Comparison of ENCODE assay signal across 12 cellular contexts in genomic region chr22:40510965-40511364, GRCh38.
DNase-seq lines count a peak whose midpoint lies in the region; ATAC-seq and TF ChIP-seq lines count a peak whose summit lies in the region.
"Had no signal": no experiment of that assay in that cellular context is flagged by ENCODE, and none has a peak within 500 bp of the region (broad histone marks: within the 10 kb centered on the region; RNA-seq: fewer than 3 reads in every experiment).

No MANE protein-coding gene starts in this region.

- H3K4me1 ChIP-seq in adrenal gland (replicated peaks in 1 of 2) (peaks cover 23 to 59% of the 10 kb centered on the region in 2 donors), left lung (peaks cover 36 to 54% of the 10 kb centered on the region in 2 donors), skeletal muscle tissue (ENCODE audit: control insufficient read depth in 3 of 3, insufficient read depth in 3 of 3, low read length in 3 of 3) (peaks cover 32 to 41% (median 40%) of the 10 kb centered on the region in 3 donors)

- H3K27ac ChIP-seq in CD4-positive, alpha-beta T cell (ENCODE audit: low read depth, low read length), result no peak overlapping the region
- H3K27ac ChIP-seq in adrenal gland (peak overlapping the region; percentile 80 to 87 (median 86)), left lung (peak overlapping the region; percentile 82 to 89), skeletal muscle tissue (ENCODE audit: low read depth, low read length) (peak overlapping the region; percentile 78)

- 81 to 88% (median 82%) methylated on average over 1 of the region's 1 CpG for WGBS in adrenal gland, 4 donors

- H3K9me3 Mint-ChIP-seq in CD4-positive, alpha-beta T cell, result no peaks in the 10 kb centered on the region
- no peaks in the 10 kb centered on the region for H3K9me3 Mint-ChIP-seq in activated T-helper 1 cell treated with anti-CD3 and anti-CD28 coated beads, Interleukin-12 subunit alpha, Interleukin-12 subunit beta, Interleukin-2, Interleukin-4 antibody, amounts not matched to agents 30 ng/mL and 10 ng/mL and 1 ng/mL, durations not matched to agents 14 hours and 24 hours and 36 hours

- no peaks in the 10 kb centered on the region for H3K27me3 Mint-ChIP-seq in CD4-positive, alpha-beta T cell
- no peaks in the 10 kb centered on the region for H3K27me3 Mint-ChIP-seq in activated T-helper 1 cell treated with anti-CD3 and anti-CD28 coated beads, Interleukin-12 subunit alpha, Interleukin-12 subunit beta, Interleukin-2, Interleukin-4 antibody, amounts not matched to agents 30 ng/mL and 10 ng/mL and 1 ng/mL, durations not matched to agents 14 hours and 24 hours and 36 hours (ENCODE audit: insufficient read depth)

- H3K9ac ChIP-seq in skeletal muscle tissue (ENCODE audit: low read depth in 1 of 3, low read length in 3 of 3), result peak overlapping the region in 1 of 3 donors; percentile 54

- no peak for TF ChIP-seq CTCF in CD4-positive, alpha-beta T cell (IDR thresholded peaks at IDR 0.05)
- TF ChIP-seq CTCF in adrenal gland (IDR thresholded peaks at IDR 0.05) (no peak), left lung (IDR thresholded peaks at IDR 0.05) (no peak)

- H3K4me3 ChIP-seq in adrenal gland, result no peak overlapping the region
- H3K4me3 ChIP-seq in left lung, result no peak overlapping the region
- H3K4me3 ChIP-seq in skeletal muscle tissue (ENCODE audit: low read length in 3 of 3), result peak overlapping the region in 1 of 3 donors; percentile 35

- H3K36me3 Mint-ChIP-seq in CD4-positive, alpha-beta T cell (ENCODE audit: low read depth), result peaks cover 22% of the 10 kb centered on the region
- H3K36me3 Mint-ChIP-seq in activated T-helper 1 cell treated with anti-CD3 and anti-CD28 coated beads, Interleukin-12 subunit alpha, Interleukin-12 subunit beta, Interleukin-2, Interleukin-4 antibody, amounts not matched to agents 30 ng/mL and 10 ng/mL and 1 ng/mL, durations not matched to agents 14 hours and 24 hours and 36 hours (ENCODE audit: low read depth), result no peaks in the 10 kb centered on the region

- no peak for ATAC-seq in CD4-positive, alpha-beta T cell (ENCODE audit: poor library complexity)
- no peak for ATAC-seq in left lung
- ATAC-seq in HG03097 (IDR thresholded peaks at IDR 0.05; ENCODE audit: low FRiP score, unreplicated experiment), result no peak
- ATAC-seq: HCT116 had no signal

- H3K4me1 Mint-ChIP-seq in CD4-positive, alpha-beta T cell (ENCODE audit: low read depth), result peaks cover 48% of the 10 kb centered on the region
- peaks cover 8% of the 10 kb centered on the region for H3K4me1 Mint-ChIP-seq in activated T-helper 1 cell treated with anti-CD3 and anti-CD28 coated beads, Interleukin-12 subunit alpha, Interleukin-12 subunit beta, Interleukin-2, Interleukin-4 antibody, amounts not matched to agents 30 ng/mL and 10 ng/mL and 1 ng/mL, durations not matched to agents 14 hours and 24 hours and 36 hours (ENCODE audit: low read depth)

- CTCF ChIA-PET in CD4-positive, alpha-beta T cell (lab: Charles Lee), result interaction anchor here (0.6 kb wide), 1 partner anchor 153 kb away, joined by 3 read pairs; no protein-coding TSS in a partner anchor
- CTCF ChIA-PET in HEK293T (lab: Yijun Ruan, JAX), result interaction anchor here (1.1 kb wide), 1 partner anchor 14 kb away, joined by 4 read pairs; no protein-coding TSS in a partner anchor

- intact Hi-C loops in CD4-positive, alpha-beta T cell (cut with DNase I, micrococcal nuclease), result no loop called here
- intact Hi-C loops in adrenal gland (cut with DNase I) (no loop called here), left lung (cut with DNase I) (no loop called here)
- intact Hi-C loops in activated T-helper 1 cell treated with anti-CD3 and anti-CD28 coated beads, Interleukin-12 subunit alpha, Interleukin-12 subunit beta, Interleukin-2, Interleukin-4 antibody, amounts not matched to agents 30 ng/mL and 10 ng/mL and 1 ng/mL, durations not matched to agents 14 hours and 24 hours and 36 hours (cut with micrococcal nuclease), result loop anchor here (10.0 kb wide), 1 partner anchor 384 kb away; no protein-coding TSS in a partner anchor

- no peaks in the 10 kb centered on the region for H3K36me3 ChIP-seq in adrenal gland (replicated peaks in 1 of 2)
- no peaks in the 10 kb centered on the region for H3K36me3 ChIP-seq in left lung
- no peaks in the 10 kb centered on the region for H3K36me3 ChIP-seq in skeletal muscle tissue (ENCODE audit: control insufficient read depth in 3 of 3, insufficient read depth in 3 of 3, low read length in 3 of 3)

- POLR2A ChIA-PET in CD4-positive, alpha-beta T cell (lab: Charles Lee), result no interaction called here
- POLR2A ChIA-PET in HEK293T (lab: Yijun Ruan, JAX), result no interaction called here

- no peak for DNase-seq in CD4-positive, alpha-beta T cell
- DNase-seq in adrenal gland (no peak), left lung (no peak), NCI-H1694 treated with DMSO at 0.1 percent for 48 hours (lab: John Stamatoyannopoulos, UW) (no peak), HEK293T (ENCODE audit: extremely low spot score) (no peak)
- DNase-seq in activated T-helper 1 cell treated with anti-CD3 and anti-CD28 coated beads, Interleukin-12 subunit alpha, Interleukin-12 subunit beta, Interleukin-2, Interleukin-4 antibody, amounts not matched to agents 30 ng/mL and 10 ng/mL and 1 ng/mL, durations not matched to agents 14 hours and 24 hours and 36 hours (ENCODE audit: low spot score), result no peak
- DNase-seq: activated effector memory CD4-positive, alpha-beta T cell treated with anti-CD3 and anti-CD28 coated beads, Interleukin-2, amount 50 U/mL, for 16 hours; dermis blood vessel endothelial cell; NCI-H2081 treated with DMSO at 0.1 percent for 48 hours had no signal

- H3K27me3 ChIP-seq in CD4-positive, alpha-beta T cell (ENCODE audit: control insufficient read depth, insufficient read depth, low read length), result no peaks in the 10 kb centered on the region
- no peaks in the 10 kb centered on the region for H3K27me3 ChIP-seq in adrenal gland
- H3K27me3 ChIP-seq in left lung, result no peaks in the 10 kb centered on the region
- no peaks in the 10 kb centered on the region for H3K27me3 ChIP-seq in skeletal muscle tissue (ENCODE audit: control insufficient read depth in 3 of 3, insufficient read depth in 3 of 3, low read length in 3 of 3)

- no peak for TF ChIP-seq POLR2A in adrenal gland (IDR thresholded peaks at IDR 0.05)

- H3K9me3 ChIP-seq in CD4-positive, alpha-beta T cell (ENCODE audit: control insufficient read depth, low read length), result no peaks in the 10 kb centered on the region
- H3K9me3 ChIP-seq in adrenal gland (replicated peaks in 1 of 3) (no peaks in the 10 kb centered on the region), left lung (no peaks in the 10 kb centered on the region), skeletal muscle tissue (ENCODE audit: control insufficient read depth in 3 of 3, low read length in 3 of 3) (no peaks in the 10 kb centered on the region)

- H3K27ac Mint-ChIP-seq in CD4-positive, alpha-beta T cell, result peak overlapping the region; percentile 0
- no peak overlapping the region for H3K27ac Mint-ChIP-seq in activated T-helper 1 cell treated with anti-CD3 and anti-CD28 coated beads, Interleukin-12 subunit alpha, Interleukin-12 subunit beta, Interleukin-2, Interleukin-4 antibody, amounts not matched to agents 30 ng/mL and 10 ng/mL and 1 ng/mL, durations not matched to agents 14 hours and 24 hours and 36 hours

- no peak overlapping the region for H3K4me3 Mint-ChIP-seq in CD4-positive, alpha-beta T cell
- no peak overlapping the region for H3K4me3 Mint-ChIP-seq in activated T-helper 1 cell treated with anti-CD3 and anti-CD28 coated beads, Interleukin-12 subunit alpha, Interleukin-12 subunit beta, Interleukin-2, Interleukin-4 antibody, amounts not matched to agents 30 ng/mL and 10 ng/mL and 1 ng/mL, durations not matched to agents 14 hours and 24 hours and 36 hours

TF ChIP-seq in HEK293T, 16 proteins besides CTCF, POLR2A, EP300 and RAD21:
- no peak for TF ChIP-seq TARDBP (IDR thresholded peaks at IDR 0.05)
- TF ChIP-seq, protein P1, sequence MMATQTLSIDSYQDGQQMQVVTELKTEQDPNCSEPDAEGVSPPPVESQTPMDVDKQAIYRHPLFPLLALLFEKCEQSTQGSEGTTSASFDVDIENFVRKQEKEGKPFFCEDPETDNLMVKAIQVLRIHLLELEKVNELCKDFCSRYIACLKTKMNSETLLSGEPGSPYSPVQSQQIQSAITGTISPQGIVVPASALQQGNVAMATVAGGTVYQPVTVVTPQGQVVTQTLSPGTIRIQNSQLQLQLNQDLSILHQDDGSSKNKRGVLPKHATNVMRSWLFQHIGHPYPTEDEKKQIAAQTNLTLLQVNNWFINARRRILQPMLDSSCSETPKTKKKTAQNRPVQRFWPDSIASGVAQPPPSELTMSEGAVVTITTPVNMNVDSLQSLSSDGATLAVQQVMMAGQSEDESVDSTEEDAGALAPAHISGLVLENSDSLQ (IDR thresholded peaks at IDR 0.05), result no peak
